Comparison of ENCODE assay signal across 14 cellular contexts in the genomic region with DNA sequence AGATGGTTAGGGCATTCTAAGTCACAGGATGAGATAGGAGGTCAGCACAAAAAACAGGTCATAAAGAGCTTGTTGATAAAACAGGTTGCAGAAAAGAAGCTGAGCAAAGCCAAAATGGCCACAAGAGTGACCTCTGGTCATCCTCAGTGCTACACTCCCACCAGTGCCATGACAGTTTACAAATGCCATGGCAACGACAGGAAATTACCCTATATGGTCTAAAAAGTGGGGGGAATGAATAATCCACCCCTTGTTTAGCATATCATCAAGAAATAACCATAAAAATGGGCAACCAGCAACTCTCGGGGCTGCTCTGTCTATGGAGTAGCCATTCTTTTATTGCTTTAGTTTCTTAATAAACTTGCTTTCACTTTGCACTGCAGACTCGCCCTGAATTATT. TPM values are rescaled to one million over a fixed set of nuclear protein-coding genes. Genes with fewer than 3 reads are reported as not detected.
A peak's percentile ranks its signal among the peaks of the same experiment; 100 is the strongest.
DNase-seq lines count a peak whose midpoint lies in the region; ATAC-seq, FAIRE-seq and TF ChIP-seq lines count a peak whose summit lies in the region.
"Not testable (repeated sequence)": the region's sequence is repeated elsewhere in the genome, so short reads cannot be mapped to it uniquely, and the experiment has no call there.
"Had no signal": no experiment of that assay in that cellular context is flagged by ENCODE, and none has a peak within 500 bp of the region (broad histone marks: within the 10 kb centered on the region; RNA-seq: fewer than 3 reads in every experiment).

No MANE protein-coding gene starts in this region.

- not testable (repeated sequence) for H3K9me1 ChIP-seq in K562 (ENCODE audit: control insufficient read depth, insufficient read depth, low read length)

- peaks cover 22% of the 10 kb centered on the region for H3K27me3 ChIP-seq in ACC112 (ENCODE audit: insufficient read depth, low read length)
- H3K27me3 ChIP-seq in K562 (ENCODE audit: control insufficient read depth in 2 of 2, insufficient read depth in 2 of 2, low read length in 2 of 2); small intestine (ENCODE audit: control insufficient read depth in 2 of 2, insufficient read depth in 2 of 2, low read length in 2 of 2); transverse colon: not testable (repeated sequence)

- H2AFZ ChIP-seq in ACC112 (ENCODE audit: low read length, unreplicated experiment); K562 (ENCODE audit: low read depth, low read length): not testable (repeated sequence)

- H3K4me1 ChIP-seq in ACC112 (ENCODE audit: control insufficient read depth, insufficient read depth, low read length, unreplicated experiment); K562 (replicated peaks in 1 of 2; ENCODE audit: control insufficient read depth in 2 of 2, insufficient read depth in 2 of 2, low read length in 2 of 2); small intestine (ENCODE audit: control insufficient read depth in 2 of 2, insufficient read depth in 1 of 2, low read depth in 1 of 2, low read length in 1 of 2): not testable (repeated sequence)
- peaks cover 0 to 55% (median 28%) of the 10 kb centered on the region in 4 donors for H3K4me1 ChIP-seq in transverse colon

- FAIRE-seq in K562 (lab: Jason Lieb, UNC); small intestine (lab: Jason Lieb, UNC): not testable (repeated sequence)

- not testable (repeated sequence) for H4K20me1 ChIP-seq in K562 (replicated peaks; ENCODE audit: control insufficient read depth, insufficient read depth, low read length)

- not testable (repeated sequence) for H3K9me3 ChIP-seq in K562 (replicated peaks; ENCODE audit: control insufficient read depth, insufficient read depth, low read depth, low read length); small intestine (ENCODE audit: control insufficient read depth, low read depth); transverse colon

- 0 out of 2 replicates have a peak overlapping the region, but pooled peaks have one; percentile 32 for H3K4me3 ChIP-seq in ACC112 (ENCODE audit: low read depth, low read length)
- peak overlapping the region; percentile 4; the same call in 1 of the 2 replicates for H3K4me3 ChIP-seq in WI38 (ENCODE audit: low read depth, low read length)
- H3K4me3 ChIP-seq in K562; small intestine (ENCODE audit: low read depth in 1 of 2, low read length in 2 of 2); transverse colon: not testable (repeated sequence)

- not testable (repeated sequence) for TF ChIP-seq POLR2A in K562 (conservative IDR thresholded peaks at IDR 0.05); transverse colon (IDR thresholded peaks at IDR 0.05)

- H3K9ac ChIP-seq in K562 (ENCODE audit: insufficient read depth in 1 of 2, low read depth in 2 of 2, low read length in 2 of 2) = not testable (repeated sequence)

- intact Hi-C loops in K562 (cut with micrococcal nuclease); left colon (cut with DNase I, micrococcal nuclease); transverse colon (cut with DNase I; ENCODE audit: low total_unique reads): not testable (repeated sequence)

- H3K79me2 ChIP-seq in ACC112 (ENCODE audit: control insufficient read depth, insufficient read depth, low read length, unreplicated experiment); K562 (ENCODE audit: control insufficient read depth, insufficient read depth, low read length): not testable (repeated sequence)

- not testable (repeated sequence) for TF ChIP-seq CTCF in WI38 (IDR thresholded peaks at IDR 0.05; ENCODE audit: low read depth, low read length); K562 (IDR thresholded peaks at IDR 0.05 in 2 of 3, conservative IDR thresholded peaks at IDR 0.05 in 1 of 3; ENCODE audit: insufficient read depth in 2 of 3, low read depth in 1 of 3, low read length in 3 of 3); transverse colon (IDR thresholded peaks at IDR 0.05)

- DNase-seq in K562 (ENCODE audit: extremely low read depth in 1 of 4, low spot score in 3 of 4); left colon; transverse colon: not testable (repeated sequence)
- peak; percentile 38 for DNase-seq in small intestine

- H3K36me3 ChIP-seq in ACC112 (ENCODE audit: insufficient read depth, low read length); K562 (ENCODE audit: control insufficient read depth, insufficient read depth, low read length); small intestine (ENCODE audit: control insufficient read depth in 2 of 2, insufficient read depth in 2 of 2, low read length in 2 of 2); transverse colon: not testable (repeated sequence)

- CTCF ChIA-PET in K562 (lab: Yijun Ruan, JAX; ENCODE audit: low intra/inter-chr PET ratio) = not testable (repeated sequence)

- not testable (repeated sequence) for BruUV-seq in K562 (replicated peaks; lab: Mats Ljungman, UMichigan)

- POLR2A ChIA-PET in K562 (lab: Yijun Ruan, JAX) = interaction anchor here (0.7 kb wide), 1 partner anchor 22 kb away, joined by 3 read pairs; no protein-coding TSS in a partner anchor

- in situ Hi-C loops in K562 (cut with MboI); transverse colon (cut with MboI; ENCODE audit: low pct_ligation_motif_present in 1 of 4, low pct_unique_long_range_greater_than_20kb in 1 of 4, low sequenced_read_pairs in 3 of 4): not testable (repeated sequence)

- not testable (repeated sequence) for TF ChIP-seq RAD21 in K562 (CRISPR knock-in tag; conservative IDR thresholded peaks at IDR 0.05 in 1 of 2, IDR thresholded peaks at IDR 0.05 in 1 of 2)

- not testable (repeated sequence) for H3K4me2 ChIP-seq in K562 (ENCODE audit: insufficient read depth, low read length)

- WGBS in K562 (ENCODE audit: insufficient coverage, low coverage, missing lambda C conversion rate) = 3% methylated on average over 3 of the region's 3 CpGs
- 15 to 55% (median 37%) methylated on average over 3 of the region's 3 CpGs for WGBS in small intestine, 3 donors
- 45 to 48% methylated on average over 2 to 3 of the region's 3 CpGs for whole genome bisulfite sequencing in transverse colon (ENCODE audit: low coverage in 1 of 2), 2 donors

- not testable (repeated sequence) for TF ChIP-seq EP300 in K562 (IDR thresholded peaks at IDR 0.05; ENCODE audit: low read length); transverse colon (IDR thresholded peaks at IDR 0.05; ENCODE audit: low read depth)

- ATAC-seq in K562 = not testable (repeated sequence)
- ATAC-seq in left colon = peak; percentile 18

- not testable (repeated sequence) for H3K27ac ChIP-seq in ACC112 (ENCODE audit: low read depth, low read length); K562 (ENCODE audit: extremely low read depth, low read depth, low read length)
- H3K27ac ChIP-seq in small intestine (ENCODE audit: low read depth in 1 of 2, low read length in 1 of 2) = peak overlapping the region; percentile 68 to 89
- H3K27ac ChIP-seq in transverse colon = peak overlapping the region; percentile 76 to 85 (median 78)

TF ChIP-seq in K562, 482 proteins besides CTCF, POLR2A, EP300 and RAD21:
- TF ChIP-seq RFX1 (IDR thresholded peaks at IDR 0.05) = peak; percentile 52
TF ChIP-seq in K562: peak in this region for 1; not testable (repeated sequence) for 481.

RNA-seq across cellular contexts. Expression of a gene that starts 30.2 kb away (rescaled TPM):
- not detected in 2 replicates for total RNA-seq in K562 (2011; cell fraction: chromatin; rRNA removed; ENCODE audit: low replicate concordance)
- total RNA-seq in K562 (2011; cell fraction: nucleolus; rRNA removed) = not detected in 2 replicates
- total RNA-seq in K562 (2011; cell fraction: nucleoplasm; rRNA removed) = not detected in 2 replicates
- total RNA-seq in K562 (2014; rRNA removed) (not detected in 2 replicates), K562 (2014; rRNA removed; fragmentation: Illumina TruSeq; extraction: Trizol) (not detected in 2 replicates), K562 (2015; rRNA removed; fragmentation: Illumina TruSeq; extraction: Trizol) (not detected in 2 replicates), K562 (2021) (0.49 TPM in 1 of 2 replicates, not detected in the other), left colon (100 to 1,000 TPM; 510 to 690 TPM), transverse colon (100 to 1,000 TPM; 243 to 431 (median 364) TPM)
- polyA plus RNA-seq in K562 (2011; rRNA removed) (0.16 TPM in 1 of 2 replicates, not detected in the other), K562 (2014; fragmentation: Illumina TruSeq; extraction: Trizol) (not detected in 2 replicates), K562 (2014; fragmentation: Nextera tagmentation; extraction: Ambion mirVana) (not detected), K562 (2014; rRNA removed) (0.43 TPM in 1 of 2 replicates, not detected in the other), small intestine (100 to 1,000 TPM; 168 to 190 (median 173) TPM)
- polyA plus RNA-seq in K562 (2011; cell fraction: cytosol; rRNA removed) = 0.04 TPM in 1 of 2 replicates, not detected in the other
- polyA plus RNA-seq in K562 (2011; cell fraction: nucleus; rRNA removed) = 0.17 and 0.30 TPM in 2 replicates
- polyA plus RNA-seq in K562 (2012) = not detected in 2 replicates
- not detected in 2 replicates for polyA minus RNA-seq in K562 (2011; rRNA and poly(A)+ RNA removed)
- not detected in 2 replicates for polyA minus RNA-seq in K562 (2011; cell fraction: cytosol; rRNA and poly(A)+ RNA removed)
- not detected in 2 replicates for polyA minus RNA-seq in K562 (2011; cell fraction: nucleus; rRNA and poly(A)+ RNA removed)
- total RNA-seq: A172; CD4-positive, alpha-beta memory T cell; CD4-positive, CD25-positive, alpha-beta regulatory T cell; CD8-positive, alpha-beta memory T cell; Daoy; G401 had no signal
- polyA plus RNA-seq: A549; AG04450; CD4-positive, alpha-beta memory T cell; CD4-positive, CD25-positive, alpha-beta regulatory T cell; CD8-positive, alpha-beta memory T cell had no signal

Comparison
In these comparisons a context has a peak if more than half of its experiments do, and no peak if none do; other contexts are left out.
1. RNA of a gene that starts 30.2 kb away (total RNA-seq): 510 to 690 TPM in left colon and 243 to 431 TPM in transverse colon; 0.49 TPM in K562; every median in the first group is over 100 times any median in the second.